In genomic region chr1:42172394-42173133, GRCh38 we compare ENCODE assay signal across 11 cellular contexts. TPM values are rescaled to one million over a fixed set of nuclear protein-coding genes. Genes with fewer than 3 reads are reported as not detected.
DNase-seq lines count a peak whose midpoint lies in the region; ATAC-seq and TF ChIP-seq lines count a peak whose summit lies in the region.
"Had no signal": no experiment of that assay in that cellular context is flagged by ENCODE, and none has a peak within 500 bp of the region (broad histone marks: within the 10 kb centered on the region; RNA-seq: fewer than 3 reads in every experiment).

No MANE protein-coding gene starts in this region.

- H3K9me3 ChIP-seq in IMR-90 (ENCODE audit: control insufficient read depth, insufficient read depth, low read length) (no peaks in the 10 kb centered on the region), sigmoid colon (no peaks in the 10 kb centered on the region)
- H3K9me3 ChIP-seq: ascending aorta had no signal

- no peak for TF ChIP-seq EP300 in sigmoid colon (IDR thresholded peaks at IDR 0.05)

- H2BK20ac ChIP-seq in IMR-90 (ENCODE audit: low read depth, low read length): no peak overlapping the region

- no peak overlapping the region for H3K23ac ChIP-seq in IMR-90 (ENCODE audit: low read depth, low read length)

- H3K4me2 ChIP-seq in IMR-90 (ENCODE audit: low read depth, low read length): no peak overlapping the region
- H3K4me2 ChIP-seq: smooth muscle cell had no signal

- H4K91ac ChIP-seq in IMR-90 (ENCODE audit: insufficient read depth, low read depth, low read length): no peak overlapping the region

- POLR2A ChIA-PET in IMR-90 (lab: Charles Lee; ENCODE audit: unreplicated experiment): no interaction called here

- H3K27me3 ChIP-seq in IMR-90 (ENCODE audit: control insufficient read depth, insufficient read depth, low read length) (no peaks in the 10 kb centered on the region), sigmoid colon (no peaks in the 10 kb centered on the region)
- H3K27me3 ChIP-seq: ascending aorta had no signal

- H4K20me1 ChIP-seq in IMR-90 (ENCODE audit: insufficient read depth, low read length): peaks cover 8% of the 10 kb centered on the region; the same call in 1 of the 2 replicates

- H2BK120ac ChIP-seq in IMR-90 (ENCODE audit: low read depth, low read length): no peak overlapping the region

- in situ Hi-C loops in IMR-90 (cut with MboI; ENCODE audit: low sequenced_read_pairs): no loop called here

- no TSS peak for BruUV-seq in IMR-90 (replicated peaks; lab: Mats Ljungman, UMichigan)

- intact Hi-C loops in IMR-90 (cut with micrococcal nuclease) (loop anchor here (1.0 to 10.0 kb wide), 2 partner anchors 482 to 598 kb away; partner anchors contain the start of gene PPIH), sigmoid colon (cut with DNase I) (loop anchor here (2.0 to 10.0 kb wide), 3 partner anchors 160 to 598 kb away; partner anchors contain the start of genes PPCS and ZMYND12)

- H2BK5ac ChIP-seq in IMR-90 (ENCODE audit: low read depth, low read length, poor library complexity, severe bottlenecking): no peak overlapping the region

- no peak overlapping the region for H3K27ac ChIP-seq in IMR-90 (ENCODE audit: insufficient read depth, low read length)
- H3K27ac ChIP-seq in sigmoid colon: peak overlapping the region; percentile 12 to 67 (median 48)

- no peak overlapping the region for H2AK5ac ChIP-seq in IMR-90 (ENCODE audit: low read depth, low read length)

- H3K4me3 ChIP-seq in IMR-90 (ENCODE audit: insufficient read depth, low read depth, low read length): no peak overlapping the region
- no peak overlapping the region for H3K4me3 ChIP-seq in cardiac fibroblast (replicated peaks in 1 of 2; ENCODE audit: low read depth in 2 of 2, low read length in 2 of 2)
- no peak overlapping the region for H3K4me3 ChIP-seq in sigmoid colon
- H3K4me3 ChIP-seq: ascending aorta, smooth muscle cell had no signal

- H3K36me3 ChIP-seq in IMR-90 (ENCODE audit: control insufficient read depth, insufficient read depth, low read length): peaks cover 1% of the 10 kb centered on the region; the same call in 1 of the 2 replicates
- H3K36me3 ChIP-seq in sigmoid colon: no peaks in the 10 kb centered on the region
- H3K36me3 ChIP-seq: ascending aorta had no signal

- DNase-seq in IMR-90: no peak
- peak; percentile 8 to 41 for DNase-seq in cardiac fibroblast (ENCODE audit: low read depth in 2 of 2)
- DNase-seq in left kidney (ENCODE audit: low read depth, low spot score): peak; percentile 71
- DNase-seq in sigmoid colon: peak; percentile 80
- no peak for DNase-seq in stimulated activated CD4-positive, alpha-beta T cell treated with anti-CD3 and anti-CD28 coated beads, Interleukin-4, amount 100 ng/mL, for 1 hour
- no peak for DNase-seq in SKM-1 treated with dmso at 0.1 percent for 144 hours (lab: John Stamatoyannopoulos, UW; ENCODE audit: unreplicated experiment)

- dilution Hi-C loops in IMR-90 (cut with HindIII; ENCODE audit: low sequenced_read_pairs, unreplicated experiment): no loop called here

- no peak overlapping the region for H2AK9ac ChIP-seq in IMR-90 (replicated peaks; ENCODE audit: low read depth, low read length, poor library complexity)

- H3K14ac ChIP-seq in IMR-90 (replicated peaks; ENCODE audit: low read depth, low read length): no peak overlapping the region

- 0 out of 2 replicates have a peak, but pooled peaks cover 2% of the 10 kb centered on the region for H3K9me1 ChIP-seq in IMR-90 (ENCODE audit: insufficient read depth, low read length)

- no peak overlapping the region for H4K5ac ChIP-seq in IMR-90 (ENCODE audit: low read depth, low read length)

- TF ChIP-seq POLR2A in IMR-90 (IDR thresholded peaks at IDR 0.05; ENCODE audit: low read depth, low read length): no peak
- no peak for TF ChIP-seq POLR2A in sigmoid colon (IDR thresholded peaks at IDR 0.05)

- H3K9ac ChIP-seq in IMR-90 (ENCODE audit: low read depth, low read length): no peak overlapping the region

- H3K4me1 ChIP-seq in IMR-90 (ENCODE audit: control insufficient read depth, insufficient read depth, low read length) (peaks cover 5% of the 10 kb centered on the region), sigmoid colon (peaks cover 0 to 22% (median 15%) of the 10 kb centered on the region in 4 donors)

- CTCF ChIA-PET in IMR-90 (lab: Yijun Ruan, JAX): interaction anchor here (0.8 to 2.4 kb wide), 7 partner anchors 10 to 361 kb away, joined by 3 to 8 read pairs (median 3); no protein-coding TSS in a partner anchor

- H3K4ac ChIP-seq in IMR-90 (ENCODE audit: low read depth, low read length): no peak overlapping the region

- H3K56ac ChIP-seq in IMR-90 (ENCODE audit: extremely low read depth, insufficient read depth, low read length): no peak overlapping the region

- ATAC-seq in IMR-90 (ENCODE audit: low read depth): 0 out of 2 replicates have a peak, but pooled peaks have one; percentile 3
- ATAC-seq in HG02852 (IDR thresholded peaks at IDR 0.05; ENCODE audit: unreplicated experiment): no peak
- ATAC-seq in GM19328 (IDR thresholded peaks at IDR 0.05; ENCODE audit: unreplicated experiment): no peak

- H4K8ac ChIP-seq in IMR-90 (ENCODE audit: low read depth in 2 of 2, low read length in 2 of 2): no peak overlapping the region

- TF ChIP-seq RAD21 in IMR-90 (IDR thresholded peaks at IDR 0.05; ENCODE audit: low read length): no peak

- H2BK15ac ChIP-seq in IMR-90 (ENCODE audit: low read depth, low read length): no peak overlapping the region

- no peak overlapping the region for H2AFZ ChIP-seq in IMR-90 (replicated peaks; ENCODE audit: low read length, poor library complexity)

- no peaks in the 10 kb centered on the region for H3K79me1 ChIP-seq in IMR-90 (ENCODE audit: low read depth in 1 of 2, low read length in 2 of 2)

- 74% methylated on average over 5 of the region's 15 CpGs; no CpG with 5 or more reads in 1 of the 2 experiments for WGBS in IMR-90 (ENCODE audit: extremely low coverage in 2 of 2, insufficient read length in 1 of 2), 2 experiments
- 15 to 58% methylated on average over 15 of the region's 15 CpGs for whole genome bisulfite sequencing in sigmoid colon, 2 donors

- H3K18ac ChIP-seq in IMR-90 (ENCODE audit: low read depth, low read length): no peak overlapping the region

- TF ChIP-seq CTCF in IMR-90 (conservative IDR thresholded peaks at IDR 0.05; ENCODE audit: low read depth, low read length) (no peak), cardiac fibroblast (IDR thresholded peaks at IDR 0.05; ENCODE audit: low read depth, low read length) (no peak), sigmoid colon (IDR thresholded peaks at IDR 0.05) (no peak)

TF ChIP-seq in IMR-90, 13 proteins besides CTCF, POLR2A, EP300 and RAD21:
- TF ChIP-seq, protein P1, sequence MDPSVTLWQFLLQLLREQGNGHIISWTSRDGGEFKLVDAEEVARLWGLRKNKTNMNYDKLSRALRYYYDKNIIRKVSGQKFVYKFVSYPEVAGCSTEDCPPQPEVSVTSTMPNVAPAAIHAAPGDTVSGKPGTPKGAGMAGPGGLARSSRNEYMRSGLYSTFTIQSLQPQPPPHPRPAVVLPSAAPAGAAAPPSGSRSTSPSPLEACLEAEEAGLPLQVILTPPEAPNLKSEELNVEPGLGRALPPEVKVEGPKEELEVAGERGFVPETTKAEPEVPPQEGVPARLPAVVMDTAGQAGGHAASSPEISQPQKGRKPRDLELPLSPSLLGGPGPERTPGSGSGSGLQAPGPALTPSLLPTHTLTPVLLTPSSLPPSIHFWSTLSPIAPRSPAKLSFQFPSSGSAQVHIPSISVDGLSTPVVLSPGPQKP (IDR thresholded peaks at IDR 0.05; ENCODE audit: borderline replicate concordance, low read depth, low read length): no peak
- no peak for TF ChIP-seq MXI1 (IDR thresholded peaks at IDR 0.05; ENCODE audit: borderline replicate concordance, low read depth, low read length)
- TF ChIP-seq CHD1 (IDR thresholded peaks at IDR 0.05; ENCODE audit: low read depth, low read length): no peak
- TF ChIP-seq SMC3 (IDR thresholded peaks at IDR 0.05; ENCODE audit: low read depth, low read length): no peak
- TF ChIP-seq, protein P2, sequence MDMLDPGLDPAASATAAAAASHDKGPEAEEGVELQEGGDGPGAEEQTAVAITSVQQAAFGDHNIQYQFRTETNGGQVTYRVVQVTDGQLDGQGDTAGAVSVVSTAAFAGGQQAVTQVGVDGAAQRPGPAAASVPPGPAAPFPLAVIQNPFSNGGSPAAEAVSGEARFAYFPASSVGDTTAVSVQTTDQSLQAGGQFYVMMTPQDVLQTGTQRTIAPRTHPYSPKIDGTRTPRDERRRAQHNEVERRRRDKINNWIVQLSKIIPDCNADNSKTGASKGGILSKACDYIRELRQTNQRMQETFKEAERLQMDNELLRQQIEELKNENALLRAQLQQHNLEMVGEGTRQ (IDR thresholded peaks at IDR 0.05; ENCODE audit: low read depth, low read length): no peak
- TF ChIP-seq FOS (IDR thresholded peaks at IDR 0.05; ENCODE audit: low read depth, low read length): no peak
- TF ChIP-seq CEBPB (IDR thresholded peaks at IDR 0.05; ENCODE audit: low read depth, low read length): no peak
- no peak for TF ChIP-seq MAFK (IDR thresholded peaks at IDR 0.05; ENCODE audit: low read depth, low read length)
- no peak for TF ChIP-seq RFX5 (IDR thresholded peaks at IDR 0.05; ENCODE audit: low read depth, low read length)
- no peak for TF ChIP-seq MAZ (IDR thresholded peaks at IDR 0.05; ENCODE audit: borderline replicate concordance, low read depth, low read length)

RNA-seq across cellular contexts. Expression of gene GUCA2A, which starts 8.0 kb away (rescaled TPM):
- not detected in 2 replicates for total RNA-seq in IMR-90 (2012; rRNA removed)
- polyA plus RNA-seq in IMR-90 (2012; rRNA removed): not detected in 2 replicates
- polyA plus RNA-seq in IMR-90 (2012; cell fraction: cytosol; rRNA removed): not detected in 2 replicates
- polyA plus RNA-seq in IMR-90 (2012; cell fraction: nucleus; rRNA removed; ENCODE audit: low replicate concordance): not detected in 2 replicates
- total RNA-seq in sigmoid colon: 1 to 10 TPM in 1 of 4 donors, not detected in 3; 2.2 TPM
- 100 to 1,000 TPM; 476 to 950 (median 570) TPM for polyA plus RNA-seq in sigmoid colon
- total RNA-seq: ascending aorta, fibroblast of lung, smooth muscle cell had no signal
- polyA plus RNA-seq: fibroblast of lung, smooth muscle cell had no signal

RNA-seq across cellular contexts. Expression of gene GUCA2B, which starts 19.4 kb away (rescaled TPM):
- total RNA-seq in IMR-90 (2012; rRNA removed) (not detected in 2 replicates), sigmoid colon (1 to 10 TPM in 1 of 4 donors, not detected in 3; 6.7 TPM)
- polyA plus RNA-seq in IMR-90 (2012; rRNA removed) (not detected in 2 replicates), sigmoid colon (100 to 1,000 TPM; 168 to 874 (median 480) TPM)
- not detected in 2 replicates for polyA plus RNA-seq in IMR-90 (2012; cell fraction: cytosol; rRNA removed)
- not detected in 2 replicates for polyA plus RNA-seq in IMR-90 (2012; cell fraction: nucleus; rRNA removed; ENCODE audit: low replicate concordance)
- total RNA-seq: ascending aorta, fibroblast of lung, smooth muscle cell had no signal
- polyA plus RNA-seq: fibroblast of lung, smooth muscle cell had no signal

Comparison
In these comparisons a context has a peak if more than half of its experiments do, and no peak if none do; other contexts are left out.
1. DNase-seq: peak in cardiac fibroblast (2 of 2), left kidney (single experiment) and sigmoid colon (single experiment); none in IMR-90 (single experiment), stimulated activated CD4-positive, alpha-beta T cell treated with anti-CD3 and anti-CD28 coated beads, Interleukin-4, amount 100 ng/mL, for 1 hour (single experiment) and SKM-1 treated with dmso at 0.1 percent for 144 hours (single experiment).